8 cellular contexts compared by ENCODE assay signal in genomic region chr1:207868769-207869721, GRCh38.
DNase-seq lines count a peak whose midpoint lies in the region; ATAC-seq and TF ChIP-seq lines count a peak whose summit lies in the region.

No MANE protein-coding gene starts in this region.

- no peaks in the 10 kb centered on the region for H3K36me3 Mint-ChIP-seq in nephron (ENCODE audit: low read depth)

- peaks cover 8% of the 10 kb centered on the region for H3K27me3 Mint-ChIP-seq in nephron (ENCODE audit: low read depth)

- H3K9me3 Mint-ChIP-seq in nephron = no peaks in the 10 kb centered on the region

- peak overlapping the region; percentile 81 to 83 (median 82) for H3K4me3 Mint-ChIP-seq in nephron

- peak; percentile 68 to 74 (median 70) for TF ChIP-seq CTCF in nephron (IDR thresholded peaks at IDR 0.05; ENCODE audit: unreplicated experiment in 3 of 3)

- DNase-seq in DMS153 treated with DMSO at 0.1 percent for 48 hours (lab: John Stamatoyannopoulos, UW; ENCODE audit: unreplicated experiment) (peak; percentile 54), HUDEP-2 (lab: John Stamatoyannopoulos, UW; ENCODE audit: unreplicated experiment in 76 of 76) (peak in 55 of 76 experiments; percentile 5 to 66 (median 44)), RPMI8226 (peak; percentile 81), activated gamma-delta T cell (lab: John Stamatoyannopoulos, UW) (peak; percentile 54), fibroblast of the conjunctiva (ENCODE audit: low read depth) (peak; percentile 27), superior temporal gyrus (ENCODE audit: extremely low spot score) (peak; percentile 84)

- H3K4me1 Mint-ChIP-seq in nephron = peaks cover 25% of the 10 kb centered on the region

- H3K27ac Mint-ChIP-seq in nephron = no peak overlapping the region

- peak; percentile 44 for ATAC-seq in GM21367 (IDR thresholded peaks at IDR 0.05; ENCODE audit: unreplicated experiment)

Comparison
In these comparisons a context has a peak if more than half of its experiments do, and no peak if none do; other contexts are left out.
1. Peak in every context shown above with its lines: DNase-seq and ATAC-seq.
2. DNase-seq: peak in every context shown above with its lines; median percentile 84 in superior temporal gyrus; 81 in RPMI8226; 54 in DMS153 treated with DMSO at 0.1 percent for 48 hours; 54 in activated gamma-delta T cell; 44 in HUDEP-2; 27 in fibroblast of the conjunctiva.